In genomic region chr3:89144080-89144479, GRCh38 we compare ENCODE assay signal across 24 cellular contexts. TPM values are rescaled to one million over a fixed set of nuclear protein-coding genes. Genes with fewer than 3 reads are reported as not detected.
"Had no signal": no experiment of that assay in that cellular context is flagged by ENCODE, and none has a peak within 500 bp of the region (broad histone marks: within the 10 kb centered on the region; RNA-seq: fewer than 3 reads in every experiment).

No MANE protein-coding gene starts in this region.

- H2AFZ ChIP-seq: PC-9 had no signal

- H3K27me3 ChIP-seq: Peyer's patch, SJCRH30 had no signal

- H3K4me2 ChIP-seq: PC-9 had no signal

- ATAC-seq: Right ventricle myocardium inferior, SK-N-SH treated with all-trans-retinoic acid at 6 μM for 48 hours had no signal

- H3K4me3 ChIP-seq: PC-9, Peyer's patch, SJCRH30 had no signal

- H3K27ac ChIP-seq: PC-9, Peyer's patch, SJCRH30 had no signal

- H3K9me3 ChIP-seq: Peyer's patch, SJCRH30 had no signal

- H3K36me3 ChIP-seq: Peyer's patch, SJCRH30 had no signal

- DNase-seq: KBM-7, MV-4-11, NCI-H1048, NCI-H1105, NCI-H1417, NCI-H187, NCI-H2029, NCI-H2081 treated with DMSO at 0.1 percent for 48 hours, NCI-H2171, NCI-H226, NCI-H446, NCI-H510A, NCI-H524 treated with DMSO at 0.1 percent for 48 hours, NCI-H69, NCI-H774, PC-9, Peyer's patch, SHP77 treated with DMSO at 0.1 percent for 48 hours, SJCRH30 had no signal

- H3K4me1 ChIP-seq: Peyer's patch, SJCRH30 had no signal

RNA-seq across cellular contexts. Expression of gene EPHA3, which starts 36.7 kb away (rescaled TPM):
- total RNA-seq: HT1080, MCF 10A, OCI-LY7, PC-9 had no signal
